Comparison of ENCODE assay signal across 36 cellular contexts in the genomic region with DNA sequence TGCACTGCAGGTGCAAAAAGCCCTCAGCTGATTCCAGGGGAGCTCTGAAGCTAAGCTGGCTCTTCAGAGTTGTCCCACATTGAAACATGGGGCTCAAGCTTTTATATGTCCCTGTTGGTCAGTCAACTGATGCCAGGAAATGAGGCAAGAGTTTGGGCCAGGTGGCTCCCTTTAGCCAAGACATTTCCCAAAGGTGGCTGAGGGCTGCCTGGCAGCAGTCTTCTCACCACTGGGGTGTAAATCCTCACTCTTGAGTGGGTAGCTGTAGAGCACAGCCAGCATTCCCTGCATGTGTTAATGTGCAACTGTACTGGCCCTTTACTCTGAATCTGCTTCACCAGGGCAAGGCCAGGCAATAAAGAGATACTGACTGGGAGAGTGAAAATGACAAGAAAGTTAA.
"Had no signal": no experiment of that assay in that cellular context is flagged by ENCODE, and none has a peak within 500 bp of the region (broad histone marks: within the 10 kb centered on the region; RNA-seq: fewer than 3 reads in every experiment).

No MANE protein-coding gene starts in this region.

- H3K27ac Mint-ChIP-seq: activated CD4-positive, alpha-beta memory T cell treated with anti-CD3 and anti-CD28 coated beads, Interleukin-2, amount 10 ng/mL, durations not matched to agents 7 days and 5 days; activated CD4-positive, alpha-beta T cell treated with anti-CD3 and anti-CD28 coated beads for 36 hours; activated CD8-positive, alpha-beta memory T cell treated with anti-CD3 and anti-CD28 coated beads, Interleukin-2, amount 10 ng/mL, durations not matched to agents 7 days and 5 days; activated CD8-positive, alpha-beta T cell treated with anti-CD3 and anti-CD28 coated beads, Interleukin-2, amount 10 ng/mL, durations not matched to agents 7 days and 5 days; activated naive CD4-positive, alpha-beta T cell treated with anti-CD3 and anti-CD28 coated beads, Interleukin-2, amount 10 ng/mL, durations not matched to agents 7 days and 5 days; activated naive CD4-positive, alpha-beta T cell treated with anti-CD3 and anti-CD28 coated beads, Interleukin-2, amount 50 U/mL, for 24 hours; activated naive CD8-positive, alpha-beta T cell; activated naive CD8-positive, alpha-beta T cell treated with anti-CD3 and anti-CD28 coated beads, Interleukin-2, amount 10 ng/mL, durations not matched to agents 7 days and 5 days; activated naive CD8-positive, alpha-beta T cell treated with anti-CD3 and anti-CD28 coated beads, Interleukin-2, amount 50 U/mL, for 24 hours; activated T-cell treated with anti-CD3 and anti-CD28 coated beads, Interleukin-2, amount 50 U/mL, for 24 hours; activated T-helper 2 cell treated with anti-CD3 and anti-CD28 coated beads, Interferon-gamma antibody, Interleukin-2, Interleukin-4, amounts not matched to agents 10 μg/mL and 5 μg/mL and 100 μg/mL, durations not matched to agents 14 hours and 24 hours and 36 hours; T-helper 1 cell treated with Interleukin-12 subunit alpha and Interleukin-12 subunit beta and Interleukin-4 antibody, amounts not matched to agents 30 μg/mL and 1 μg/mL, for 36 hours; T-helper 2 cell treated with Interferon-gamma antibody and Interleukin-4, amounts not matched to agents 5 μg/mL and 100 μg/mL, for 36 hours had no signal

- H3K27ac ChIP-seq: ascending aorta, cardiac muscle cell, VCaP had no signal

- H3K4me1 ChIP-seq: ascending aorta had no signal

- ATAC-seq: activated CD4-positive, alpha-beta T cell treated with anti-CD3 and anti-CD28 coated beads for 36 hours; activated CD4-positive, CD25-positive, alpha-beta regulatory T cell treated with anti-CD3 and anti-CD28 coated beads, Interleukin-2, amount 50 U/mL, for 24 hours; activated CD8-positive, alpha-beta memory T cell treated with anti-CD3 and anti-CD28 coated beads, Interleukin-2, amount 10 ng/mL, durations not matched to agents 7 days and 5 days; activated CD8-positive, alpha-beta T cell treated with anti-CD3 and anti-CD28 coated beads, Interleukin-2, amount 10 ng/mL, durations not matched to agents 7 days and 5 days; activated naive CD8-positive, alpha-beta T cell treated with anti-CD3 and anti-CD28 coated beads, Interleukin-2, amount 50 U/mL, for 24 hours had no signal

- H3K27me3 ChIP-seq: ascending aorta, cardiac muscle cell had no signal

- H3K4me1 Mint-ChIP-seq: activated CD4-positive, alpha-beta memory T cell treated with anti-CD3 and anti-CD28 coated beads, Interleukin-2, amount 10 ng/mL, durations not matched to agents 7 days and 5 days; activated CD4-positive, alpha-beta T cell treated with anti-CD3 and anti-CD28 coated beads for 36 hours; activated CD8-positive, alpha-beta memory T cell treated with anti-CD3 and anti-CD28 coated beads, Interleukin-2, amount 10 ng/mL, durations not matched to agents 7 days and 5 days; activated naive CD4-positive, alpha-beta T cell treated with anti-CD3 and anti-CD28 coated beads, Interleukin-2, amount 10 ng/mL, durations not matched to agents 7 days and 5 days; activated naive CD4-positive, alpha-beta T cell treated with anti-CD3 and anti-CD28 coated beads, Interleukin-2, amount 50 U/mL, for 24 hours; activated naive CD8-positive, alpha-beta T cell treated with anti-CD3 and anti-CD28 coated beads, Interleukin-2, amount 10 ng/mL, durations not matched to agents 7 days and 5 days; activated naive CD8-positive, alpha-beta T cell treated with anti-CD3 and anti-CD28 coated beads, Interleukin-2, amount 50 U/mL, for 24 hours; central memory CD8-positive, alpha-beta T cell had no signal

- DNase-seq: activated CD4-positive, alpha-beta memory T cell treated with anti-CD3 and anti-CD28 coated beads, Interleukin-2, amount 10 ng/mL, durations not matched to agents 7 days and 5 days; activated CD4-positive, alpha-beta T cell treated with anti-CD3 and anti-CD28 coated beads for 1 hour; activated CD4-positive, alpha-beta T cell treated with anti-CD3 and anti-CD28 coated beads for 36 hours; activated CD4-positive, alpha-beta T cell treated with anti-CD3 and anti-CD28 coated beads for 48 hours; activated CD4-positive, alpha-beta T cell treated with anti-CD3 and anti-CD28 coated beads, Interleukin-2, amount 50 U/mL, for 48 hours; activated CD4-positive, CD25-positive, alpha-beta regulatory T cell; activated CD8-positive, alpha-beta memory T cell treated with anti-CD3 and anti-CD28 coated beads for 24 hours; activated CD8-positive, alpha-beta memory T cell treated with anti-CD3 and anti-CD28 coated beads, Interleukin-2, amount 10 ng/mL, durations not matched to agents 7 days and 5 days; activated CD8-positive, alpha-beta memory T cell treated with anti-CD3 and anti-CD28 coated beads, Interleukin-2, amount 50 U/mL, for 48 hours; activated CD8-positive, alpha-beta T cell treated with anti-CD3 and anti-CD28 coated beads, Interleukin-2, amount 10 ng/mL, durations not matched to agents 7 days and 5 days; activated effector memory CD4-positive, alpha-beta T cell treated with Interleukin-2 at 50 U/mL for 16 hours; activated gamma-delta T cell; activated naive CD4-positive, alpha-beta T cell treated with anti-CD3 and anti-CD28 coated beads, Interleukin-2, amount 10 ng/mL, durations not matched to agents 7 days and 5 days; activated naive CD4-positive, alpha-beta T cell treated with Interleukin-2 at 50 U/mL for 16 hours; activated naive CD8-positive, alpha-beta T cell treated with anti-CD3 and anti-CD28 coated beads, Interleukin-2, amount 10 ng/mL, durations not matched to agents 7 days and 5 days; activated naive CD8-positive, alpha-beta T cell treated with anti-CD3 and anti-CD28 coated beads, Interleukin-2, amount 50 U/mL, for 24 hours; activated T-cell treated with anti-CD3 and anti-CD28 coated beads, Interleukin-2, amount 50 U/mL, for 24 hours; activated T-cell treated with anti-CD3 and anti-CD28 coated beads, Interleukin-2, amount 50 U/mL, for 48 hours; amygdala; anterior cingulate cortex; caudate nucleus; cerebellar nuclear complex; T-helper 1 cell; T-helper 2 cell; T-helper 9 cell had no signal

- H3K36me3 ChIP-seq: ascending aorta, cardiac muscle cell had no signal

- H3K9me3 ChIP-seq: ascending aorta had no signal

- H3K4me3 Mint-ChIP-seq: activated CD4-positive, alpha-beta memory T cell treated with anti-CD3 and anti-CD28 coated beads, Interleukin-2, amount 10 ng/mL, durations not matched to agents 7 days and 5 days; activated CD4-positive, alpha-beta T cell treated with anti-CD3 and anti-CD28 coated beads for 36 hours; activated CD8-positive, alpha-beta memory T cell treated with anti-CD3 and anti-CD28 coated beads, Interleukin-2, amount 10 ng/mL, durations not matched to agents 7 days and 5 days; activated CD8-positive, alpha-beta T cell treated with anti-CD3 and anti-CD28 coated beads, Interleukin-2, amount 10 ng/mL, durations not matched to agents 7 days and 5 days; activated naive CD4-positive, alpha-beta T cell treated with anti-CD3 and anti-CD28 coated beads, Interleukin-2, amount 10 ng/mL, durations not matched to agents 7 days and 5 days; activated naive CD4-positive, alpha-beta T cell treated with anti-CD3 and anti-CD28 coated beads, Interleukin-2, amount 50 U/mL, for 24 hours; activated naive CD8-positive, alpha-beta T cell; activated naive CD8-positive, alpha-beta T cell treated with anti-CD3 and anti-CD28 coated beads, Interleukin-2, amount 10 ng/mL, durations not matched to agents 7 days and 5 days; activated naive CD8-positive, alpha-beta T cell treated with anti-CD3 and anti-CD28 coated beads, Interleukin-2, amount 50 U/mL, for 24 hours; activated T-cell treated with anti-CD3 and anti-CD28 coated beads, Interleukin-2, amount 50 U/mL, for 24 hours; brain; central memory CD8-positive, alpha-beta T cell; T-helper 1 cell treated with Interleukin-12 subunit alpha and Interleukin-12 subunit beta and Interleukin-4 antibody, amounts not matched to agents 30 μg/mL and 1 μg/mL, for 36 hours; T-helper 2 cell treated with Interferon-gamma antibody and Interleukin-4, amounts not matched to agents 5 μg/mL and 100 μg/mL, for 36 hours had no signal

- H3K36me3 Mint-ChIP-seq: activated CD8-positive, alpha-beta memory T cell treated with anti-CD3 and anti-CD28 coated beads, Interleukin-2, amount 10 ng/mL, durations not matched to agents 7 days and 5 days; activated naive CD4-positive, alpha-beta T cell treated with anti-CD3 and anti-CD28 coated beads, Interleukin-2, amount 10 ng/mL, durations not matched to agents 7 days and 5 days; activated naive CD4-positive, alpha-beta T cell treated with anti-CD3 and anti-CD28 coated beads, Interleukin-2, amount 50 U/mL, for 24 hours; activated naive CD8-positive, alpha-beta T cell; activated naive CD8-positive, alpha-beta T cell treated with anti-CD3 and anti-CD28 coated beads, Interleukin-2, amount 10 ng/mL, durations not matched to agents 7 days and 5 days; brain had no signal

- H3K4me3 ChIP-seq: ascending aorta, cardiac muscle cell had no signal

- H3K9me3 Mint-ChIP-seq: activated CD4-positive, alpha-beta memory T cell treated with anti-CD3 and anti-CD28 coated beads, Interleukin-2, amount 10 ng/mL, durations not matched to agents 7 days and 5 days; activated naive CD4-positive, alpha-beta T cell treated with anti-CD3 and anti-CD28 coated beads, Interleukin-2, amount 10 ng/mL, durations not matched to agents 7 days and 5 days; activated naive CD4-positive, alpha-beta T cell treated with anti-CD3 and anti-CD28 coated beads, Interleukin-2, amount 50 U/mL, for 24 hours; activated naive CD8-positive, alpha-beta T cell treated with anti-CD3 and anti-CD28 coated beads, Interleukin-2, amount 10 ng/mL, durations not matched to agents 7 days and 5 days; activated naive CD8-positive, alpha-beta T cell treated with anti-CD3 and anti-CD28 coated beads, Interleukin-2, amount 50 U/mL, for 24 hours; brain; T-helper 1 cell treated with Interleukin-12 subunit alpha and Interleukin-12 subunit beta and Interleukin-4 antibody, amounts not matched to agents 30 μg/mL and 1 μg/mL, for 36 hours; T-helper 2 cell treated with Interferon-gamma antibody and Interleukin-4, amounts not matched to agents 5 μg/mL and 100 μg/mL, for 36 hours had no signal

- H3K27me3 Mint-ChIP-seq: activated CD4-positive, alpha-beta memory T cell treated with anti-CD3 and anti-CD28 coated beads, Interleukin-2, amount 10 ng/mL, durations not matched to agents 7 days and 5 days; activated CD4-positive, alpha-beta T cell treated with anti-CD3 and anti-CD28 coated beads for 36 hours; activated CD8-positive, alpha-beta memory T cell treated with anti-CD3 and anti-CD28 coated beads, Interleukin-2, amount 10 ng/mL, durations not matched to agents 7 days and 5 days; activated naive CD4-positive, alpha-beta T cell treated with anti-CD3 and anti-CD28 coated beads, Interleukin-2, amount 10 ng/mL, durations not matched to agents 7 days and 5 days; activated naive CD4-positive, alpha-beta T cell treated with anti-CD3 and anti-CD28 coated beads, Interleukin-2, amount 50 U/mL, for 24 hours; activated naive CD8-positive, alpha-beta T cell; activated naive CD8-positive, alpha-beta T cell treated with anti-CD3 and anti-CD28 coated beads, Interleukin-2, amount 10 ng/mL, durations not matched to agents 7 days and 5 days; activated naive CD8-positive, alpha-beta T cell treated with anti-CD3 and anti-CD28 coated beads, Interleukin-2, amount 50 U/mL, for 24 hours; activated T-cell treated with anti-CD3 and anti-CD28 coated beads, Interleukin-2, amount 50 U/mL, for 24 hours; central memory CD8-positive, alpha-beta T cell had no signal
